In genomic region chr5:173782671-173783101, GRCh38 we compare ENCODE assay signal across 1 cellular context.
TF ChIP-seq lines count a peak whose summit lies in the region.

No MANE protein-coding gene starts in this region.

TF ChIP-seq in K562, 482 proteins besides CTCF, POLR2A, EP300 and RAD21 (continued from another document):
- TF ChIP-seq, protein P1, sequence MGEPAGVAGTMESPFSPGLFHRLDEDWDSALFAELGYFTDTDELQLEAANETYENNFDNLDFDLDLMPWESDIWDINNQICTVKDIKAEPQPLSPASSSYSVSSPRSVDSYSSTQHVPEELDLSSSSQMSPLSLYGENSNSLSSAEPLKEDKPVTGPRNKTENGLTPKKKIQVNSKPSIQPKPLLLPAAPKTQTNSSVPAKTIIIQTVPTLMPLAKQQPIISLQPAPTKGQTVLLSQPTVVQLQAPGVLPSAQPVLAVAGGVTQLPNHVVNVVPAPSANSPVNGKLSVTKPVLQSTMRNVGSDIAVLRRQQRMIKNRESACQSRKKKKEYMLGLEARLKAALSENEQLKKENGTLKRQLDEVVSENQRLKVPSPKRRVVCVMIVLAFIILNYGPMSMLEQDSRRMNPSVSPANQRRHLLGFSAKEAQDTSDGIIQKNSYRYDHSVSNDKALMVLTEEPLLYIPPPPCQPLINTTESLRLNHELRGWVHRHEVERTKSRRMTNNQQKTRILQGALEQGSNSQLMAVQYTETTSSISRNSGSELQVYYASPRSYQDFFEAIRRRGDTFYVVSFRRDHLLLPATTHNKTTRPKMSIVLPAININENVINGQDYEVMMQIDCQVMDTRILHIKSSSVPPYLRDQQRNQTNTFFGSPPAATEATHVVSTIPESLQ (CRISPR knock-in tag; IDR thresholded peaks at IDR 0.05): no peak
- TF ChIP-seq MTA2 (IDR thresholded peaks at IDR 0.05; ENCODE audit: low read depth) (peak; percentile 78), ZNF76 (CRISPR knock-in tag; IDR thresholded peaks at IDR 0.05; ENCODE audit: borderline replicate concordance) (0 out of 2 replicates have a peak, but pooled peaks have one; percentile 69), PTRF (tag; IDR thresholded peaks at IDR 0.05) (peak; percentile 73), NFIC (IDR thresholded peaks at IDR 0.05) (peak; percentile 76), ZNF316 (IDR thresholded peaks at IDR 0.05) (peak; percentile 96), BCL6 (CRISPR knock-in tag; IDR thresholded peaks at IDR 0.05) (0 out of 2 replicates have a peak, but pooled peaks have one; percentile 26), ZNF584 (CRISPR knock-in tag; IDR thresholded peaks at IDR 0.05; ENCODE audit: low read depth) (0 out of 2 replicates have a peak, but pooled peaks have one; percentile 59)
TF ChIP-seq in K562: peak in this region for 118.
